Comparison of ENCODE assay signal across 3 cellular contexts in the genomic region with DNA sequence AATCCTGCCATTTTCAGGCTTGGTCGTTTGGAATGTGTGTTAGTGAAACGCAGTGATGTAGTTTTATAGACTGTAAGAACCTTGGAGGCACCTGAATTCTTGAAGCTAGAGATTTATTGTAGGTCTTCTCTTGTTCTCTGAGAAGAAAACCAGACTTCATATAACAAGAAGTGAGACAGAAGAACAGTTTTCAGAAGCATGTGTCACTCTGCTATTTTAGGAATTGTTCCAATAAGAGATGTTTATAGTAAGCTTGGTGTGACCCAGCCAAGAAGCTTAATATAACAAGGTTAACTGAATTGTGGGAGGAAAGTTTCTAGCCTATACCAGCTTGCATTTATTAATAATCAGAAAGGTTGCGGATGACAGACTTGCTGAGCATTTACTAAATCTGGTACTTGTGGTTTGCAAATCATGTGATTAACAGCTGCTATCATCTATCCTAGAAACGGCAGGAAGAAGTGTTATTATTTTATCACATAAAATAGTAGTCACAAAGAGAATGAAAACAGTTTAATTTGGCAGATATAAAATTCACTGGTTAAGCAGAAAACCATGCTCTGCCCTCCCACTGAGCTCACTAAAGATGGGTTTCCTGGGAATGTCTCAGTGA.
A peak's percentile ranks its signal among the peaks of the same experiment; 100 is the strongest.
TF ChIP-seq lines count a peak whose summit lies in the region.

No MANE protein-coding gene starts in this region.

TF ChIP-seq in GM12891, 5 proteins besides CTCF, POLR2A, EP300 and RAD21:
- no peak for TF ChIP-seq POU2F2 (IDR thresholded peaks at IDR 0.05; ENCODE audit: low read depth, low read length)
- TF ChIP-seq PAX5 (IDR thresholded peaks at IDR 0.05; ENCODE audit: insufficient read depth, low read length, severe bottlenecking), result peak; percentile 52
- TF ChIP-seq TAF1 (IDR thresholded peaks at IDR 0.05; ENCODE audit: low read depth, low read length), result no peak
- TF ChIP-seq POLR2AphosphoS5 (IDR thresholded peaks at IDR 0.05; ENCODE audit: low read depth, low read length), result no peak
- TF ChIP-seq SPI1 (IDR thresholded peaks at IDR 0.05; ENCODE audit: low read depth, low read length), result peak; percentile 74

TF ChIP-seq in IMR-90, 13 proteins besides CTCF, POLR2A, EP300 and RAD21:
- TF ChIP-seq BHLHE40 (IDR thresholded peaks at IDR 0.05; ENCODE audit: low read depth, low read length) (0 out of 2 replicates have a peak, but pooled peaks have one; percentile 57), RCOR1 (IDR thresholded peaks at IDR 0.05; ENCODE audit: insufficient replicate concordance, low read length) (no peak), MAFK (IDR thresholded peaks at IDR 0.05; ENCODE audit: low read depth, low read length) (peak; percentile 19; the same call in 1 of the 2 replicates)

TF ChIP-seq in H1, 55 proteins besides CTCF, POLR2A, EP300 and RAD21:
- no peak for TF ChIP-seq NANOG (IDR thresholded peaks at IDR 0.05; ENCODE audit: insufficient read depth, low read depth, low read length, poor library complexity, severe bottlenecking)
- TF ChIP-seq, protein P1, sequence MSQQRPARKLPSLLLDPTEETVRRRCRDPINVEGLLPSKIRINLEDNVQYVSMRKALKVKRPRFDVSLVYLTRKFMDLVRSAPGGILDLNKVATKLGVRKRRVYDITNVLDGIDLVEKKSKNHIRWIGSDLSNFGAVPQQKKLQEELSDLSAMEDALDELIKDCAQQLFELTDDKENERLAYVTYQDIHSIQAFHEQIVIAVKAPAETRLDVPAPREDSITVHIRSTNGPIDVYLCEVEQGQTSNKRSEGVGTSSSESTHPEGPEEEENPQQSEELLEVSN (IDR thresholded peaks at IDR 0.05), result no peak
- no peak for TF ChIP-seq ASH2L (IDR thresholded peaks at IDR 0.05; ENCODE audit: low read length)
- TF ChIP-seq NRF1 (IDR thresholded peaks at IDR 0.05; ENCODE audit: low read depth, low read length), result no peak
- TF ChIP-seq TBP (IDR thresholded peaks at IDR 0.05; ENCODE audit: low read depth, low read length), result no peak
- no peak for TF ChIP-seq ZNF274 (IDR thresholded peaks at IDR 0.05; ENCODE audit: borderline replicate concordance, extremely low read depth, low read length)
- no peak for TF ChIP-seq PHF8 (conservative IDR thresholded peaks at IDR 0.05; ENCODE audit: low read depth, low read length)
- TF ChIP-seq JUND (IDR thresholded peaks at IDR 0.05; ENCODE audit: low read length), result no peak
- TF ChIP-seq HDAC6 (IDR thresholded peaks at IDR 0.05; ENCODE audit: low read depth, low read length), result no peak
